In the genomic region with DNA sequence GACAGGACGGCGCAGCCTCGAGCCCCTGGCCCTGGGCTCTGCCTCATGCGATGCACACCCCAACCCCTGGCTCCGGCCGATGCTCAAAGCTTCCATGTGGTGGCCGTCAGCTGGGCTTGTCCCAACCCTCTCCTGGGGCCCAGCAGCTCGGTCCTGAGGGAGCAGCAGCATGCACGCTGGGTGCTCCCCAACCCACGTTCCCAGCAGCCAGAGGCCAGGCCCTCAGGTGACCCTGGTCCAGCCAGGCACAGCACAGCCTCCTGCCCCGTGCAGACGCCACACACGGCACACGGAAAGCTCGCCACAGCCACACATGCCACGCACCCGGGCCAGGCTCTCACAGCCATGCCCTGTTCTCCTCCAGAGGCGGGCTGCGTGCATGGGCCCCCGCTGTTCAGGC, we compare ENCODE assay signal across 1 cellular context.
TF ChIP-seq lines count a peak whose summit lies in the region.

No MANE protein-coding gene starts in this region.

TF ChIP-seq in HepG2, 621 proteins besides CTCF, POLR2A, EP300 and RAD21 (continued from another document):
- TF ChIP-seq, protein P1, sequence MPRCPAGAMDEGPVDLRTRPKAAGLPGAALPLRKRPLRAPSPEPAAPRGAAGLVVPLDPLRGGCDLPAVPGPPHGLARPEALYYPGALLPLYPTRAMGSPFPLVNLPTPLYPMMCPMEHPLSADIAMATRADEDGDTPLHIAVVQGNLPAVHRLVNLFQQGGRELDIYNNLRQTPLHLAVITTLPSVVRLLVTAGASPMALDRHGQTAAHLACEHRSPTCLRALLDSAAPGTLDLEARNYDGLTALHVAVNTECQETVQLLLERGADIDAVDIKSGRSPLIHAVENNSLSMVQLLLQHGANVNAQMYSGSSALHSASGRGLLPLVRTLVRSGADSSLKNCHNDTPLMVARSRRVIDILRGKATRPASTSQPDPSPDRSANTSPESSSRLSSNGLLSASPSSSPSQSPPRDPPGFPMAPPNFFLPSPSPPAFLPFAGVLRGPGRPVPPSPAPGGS (CRISPR knock-in tag; IDR thresholded peaks at IDR 0.05) = no peak
- TF ChIP-seq ZNF263 (CRISPR knock-in tag; IDR thresholded peaks at IDR 0.05) (0 out of 2 replicates have a peak, but pooled peaks have one; percentile 31), SRSF9 (IDR thresholded peaks at IDR 0.05; ENCODE audit: borderline replicate concordance, insufficient read depth, low read depth, low read length, poor library complexity, severe bottlenecking) (no peak), MTF2 (CRISPR knock-in tag; IDR thresholded peaks at IDR 0.05; ENCODE audit: borderline replicate concordance) (no peak)
TF ChIP-seq in HepG2: peak in this region for 1.
